ENCODE assay signal across 7 cellular contexts in genomic region chr10:74855027-74855426, GRCh38. TPM values are rescaled to one million over a fixed set of nuclear protein-coding genes. Genes with fewer than 3 reads are reported as not detected.
DNase-seq lines count a peak whose midpoint lies in the region; ATAC-seq and TF ChIP-seq lines count a peak whose summit lies in the region.

No MANE protein-coding gene starts in this region.

- peak; percentile 52 to 75 (median 72) for DNase-seq in body of pancreas
- no peak for DNase-seq in aorta
- DNase-seq in activated gamma-delta T cell (lab: John Stamatoyannopoulos, UW): no peak

- no peak overlapping the region for H3K4me3 ChIP-seq in body of pancreas
- H3K4me3 ChIP-seq in neutrophil (ENCODE audit: low read depth in 1 of 2, low read length in 1 of 2): no peak overlapping the region
- H3K4me3 ChIP-seq in aorta (ENCODE audit: low read length in 2 of 2): no peak overlapping the region

- H3K27me3 ChIP-seq in body of pancreas: no peaks in the 10 kb centered on the region
- no peaks in the 10 kb centered on the region for H3K27me3 ChIP-seq in neutrophil
- H3K27me3 ChIP-seq in aorta (ENCODE audit: control insufficient read depth in 1 of 2, insufficient read depth in 2 of 2, low read length in 1 of 2): no peaks in the 10 kb centered on the region

- TF ChIP-seq POLR2A in body of pancreas (IDR thresholded peaks at IDR 0.05): no peak

- 27 to 47% methylated on average over 2 of the region's 2 CpGs for WGBS in body of pancreas, 2 donors
- 36 to 37% methylated on average over 2 of the region's 2 CpGs for WGBS in aorta, 2 donors

- peaks cover 48% of the 10 kb centered on the region for H3K4me1 ChIP-seq in body of pancreas
- H3K4me1 ChIP-seq in neutrophil (ENCODE audit: control insufficient read depth in 1 of 2, insufficient read depth in 1 of 2, low read depth in 1 of 2, low read length in 1 of 2): peaks cover 20 to 25% of the 10 kb centered on the region in 2 experiments
- peaks cover 2 to 8% of the 10 kb centered on the region in 2 donors for H3K4me1 ChIP-seq in aorta (ENCODE audit: control insufficient read depth in 1 of 2, insufficient read depth in 2 of 2, low read length in 2 of 2)

- ATAC-seq in GM18909 (IDR thresholded peaks at IDR 0.05; ENCODE audit: poor library complexity, unreplicated experiment): peak; percentile 53
- ATAC-seq in HG02870 (IDR thresholded peaks at IDR 0.05; ENCODE audit: unreplicated experiment): peak; percentile 50
- ATAC-seq in body of pancreas: peak; percentile 75
- no peak for ATAC-seq in aorta (ENCODE audit: low FRiP score)
- ATAC-seq in GM19023 (IDR thresholded peaks at IDR 0.05; ENCODE audit: unreplicated experiment): no peak

- TF ChIP-seq CTCF in body of pancreas (IDR thresholded peaks at IDR 0.05): no peak
- TF ChIP-seq CTCF in neutrophil (IDR thresholded peaks at IDR 0.05): no peak

- peak overlapping the region in 3 of 4 donors; percentile 36 to 65 (median 46) for H3K27ac ChIP-seq in body of pancreas
- H3K27ac ChIP-seq in neutrophil: peak overlapping the region; percentile 74
- no peak overlapping the region for H3K27ac ChIP-seq in aorta (ENCODE audit: low read depth in 1 of 2, low read length in 2 of 2)

- H3K36me3 ChIP-seq in body of pancreas (replicated peaks in 1 of 2; ENCODE audit: insufficient read depth in 1 of 2, low read depth in 2 of 2) (no peaks in the 10 kb centered on the region), neutrophil (no peaks in the 10 kb centered on the region), aorta (ENCODE audit: control insufficient read depth in 1 of 2, insufficient read depth in 2 of 2, low read length in 1 of 2) (no peaks in the 10 kb centered on the region)

- intact Hi-C loops in body of pancreas (cut with DNase I): no loop called here
- intact Hi-C loops in aorta (cut with DNase I): no loop called here

- H3K9me3 ChIP-seq in body of pancreas (no peaks in the 10 kb centered on the region), neutrophil (no peaks in the 10 kb centered on the region), aorta (ENCODE audit: control insufficient read depth, low read length) (no peaks in the 10 kb centered on the region)

RNA-seq across cellular contexts. Expression of gene KAT6B, which starts 28.6 kb away (rescaled TPM):
- total RNA-seq in body of pancreas: 10 to 100 TPM; 39.9 to 45.9 TPM
- total RNA-seq in aorta: 10 to 100 TPM; 29.4 to 47.5 TPM
- 10 to 100 TPM in 1 of 2 donors, 1 to 10 TPM in 1; 8.5 to 13.5 TPM for polyA plus RNA-seq in aorta

Comparison
In these comparisons a context has a peak if more than half of its experiments do, and no peak if none do; other contexts are left out.
1. ATAC-seq: peak in GM18909 (single experiment), HG02870 (single experiment) and body of pancreas (single experiment); none in aorta (single experiment) and GM19023 (single experiment).
2. DNase-seq: peak in body of pancreas (4 of 4); none in aorta (0 of 2) and activated gamma-delta T cell (single experiment).
3. H3K27ac ChIP-seq: peak in body of pancreas (3 of 4) and neutrophil (single experiment); none in aorta (0 of 2).